ENCODE assay signal across 8 cellular contexts in the genomic region with DNA sequence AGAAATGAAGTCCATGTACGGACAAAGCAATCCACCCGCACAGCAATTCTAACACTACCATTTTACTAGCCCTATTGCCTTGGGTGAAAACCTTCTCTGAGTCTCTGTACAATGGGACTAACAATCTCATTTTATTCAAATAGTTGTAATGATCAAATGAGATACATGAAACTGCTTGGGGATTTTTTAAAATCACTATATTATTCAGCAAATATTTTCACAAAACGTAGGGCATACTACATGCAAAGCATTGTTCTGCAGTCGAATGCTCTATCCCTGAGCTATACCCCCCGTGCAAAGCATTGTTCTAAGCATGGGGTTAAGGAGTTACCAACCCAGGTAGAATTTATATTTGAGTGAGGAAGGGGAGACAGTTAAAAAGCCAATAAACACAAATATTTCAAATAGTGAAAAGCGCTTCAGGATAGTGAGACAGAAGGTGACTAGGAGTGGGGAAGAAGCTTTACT. TPM values are rescaled to one million over a fixed set of nuclear protein-coding genes. Genes with fewer than 3 reads are reported as not detected.
DNase-seq lines count a peak whose midpoint lies in the region; ATAC-seq lines count a peak whose summit lies in the region.

No MANE protein-coding gene starts in this region.

- peak overlapping the region; percentile 79 for H3K56ac ChIP-seq in mesendoderm (ENCODE audit: low read length)

- H3K4me2 ChIP-seq in mesendoderm (ENCODE audit: low read length), result peak overlapping the region; percentile 64

- peaks cover 3% of the 10 kb centered on the region for H3K9me3 ChIP-seq in adipocyte (ENCODE audit: control insufficient read depth, low read length)

- H4K5ac ChIP-seq in mesendoderm (ENCODE audit: low read length), result no peak overlapping the region

- DNase-seq in NCI-H2227 treated with DMSO at 0.1 percent for 48 hours (lab: John Stamatoyannopoulos, UW), result peak; percentile 56
- no peak for DNase-seq in NCI-H2227 (lab: John Stamatoyannopoulos, UW; ENCODE audit: unreplicated experiment)
- no peak for DNase-seq in adipocyte (ENCODE audit: low read depth)
- no peak for DNase-seq in mesendoderm
- no peak for DNase-seq in HK-2 (ENCODE audit: unreplicated experiment)
- no peak for DNase-seq in G401 (ENCODE audit: low spot score)
- DNase-seq in amygdala (lab: John Stamatoyannopoulos, UW), result no peak

- H3K4me3 ChIP-seq in adipocyte (ENCODE audit: low read length), result peak overlapping the region; percentile 99
- H3K4me3 ChIP-seq in mesendoderm (ENCODE audit: low read length), result peak overlapping the region; percentile 22

- H3K36me3 ChIP-seq in adipocyte (ENCODE audit: control insufficient read depth, insufficient read depth, low read length, severe bottlenecking) (no peaks in the 10 kb centered on the region), mesendoderm (ENCODE audit: control insufficient read depth, insufficient read depth, low read length) (no peaks in the 10 kb centered on the region)

- H2BK15ac ChIP-seq in mesendoderm (replicated peaks; ENCODE audit: low read depth), result no peak overlapping the region

- H3K4ac ChIP-seq in mesendoderm (ENCODE audit: low read depth, low read length), result no peak overlapping the region

- H3K27me3 ChIP-seq in adipocyte (replicated peaks; ENCODE audit: control insufficient read depth, insufficient read depth, low read length), result no peaks in the 10 kb centered on the region
- no peaks in the 10 kb centered on the region for H3K27me3 ChIP-seq in mesendoderm (ENCODE audit: insufficient read depth, low read length, poor library complexity)

- H3K9ac ChIP-seq in adipocyte (ENCODE audit: low read length), result peak overlapping the region; percentile 99
- H3K9ac ChIP-seq in mesendoderm (ENCODE audit: low read length), result peak overlapping the region; percentile 66

- WGBS in mesendoderm (ENCODE audit: extremely low coverage, insufficient coverage, low lambda C conversion rate), result no CpG with 5 or more reads among the region's 6 CpGs

- H3K4me1 ChIP-seq in adipocyte (ENCODE audit: control insufficient read depth, insufficient read depth, low read length) (peaks cover 29% of the 10 kb centered on the region), mesendoderm (ENCODE audit: control insufficient read depth, low read depth, low read length) (peaks cover 8% of the 10 kb centered on the region)

- H2BK5ac ChIP-seq in mesendoderm (ENCODE audit: low read length), result no peak overlapping the region

- H3K18ac ChIP-seq in mesendoderm (ENCODE audit: low read length), result no peak overlapping the region

- no peak overlapping the region for H3K23ac ChIP-seq in mesendoderm (ENCODE audit: low read length)

- H2BK120ac ChIP-seq in mesendoderm (ENCODE audit: low read depth, low read length), result no peak overlapping the region

- in situ Hi-C loops in G401 (cut with HindIII; ENCODE audit: low sequenced_read_pairs), result loop anchor here (10.0 kb wide), 1 partner anchor 48 kb away; the partner anchor contains the start of gene ATP5MC2

- H3K79me1 ChIP-seq in mesendoderm (ENCODE audit: low read length), result peaks cover 10% of the 10 kb centered on the region

- H2AK5ac ChIP-seq in mesendoderm (ENCODE audit: low read length), result no peak overlapping the region

- ATAC-seq in HG03066 (IDR thresholded peaks at IDR 0.05; ENCODE audit: low read depth, unreplicated experiment), result peak; percentile 2

- no peak overlapping the region for H3K27ac ChIP-seq in mesendoderm (ENCODE audit: low read depth, low read length)

- H4K8ac ChIP-seq in mesendoderm (ENCODE audit: low read depth, low read length), result no peak overlapping the region

- peaks cover 15% of the 10 kb centered on the region for H3K79me2 ChIP-seq in mesendoderm (ENCODE audit: control insufficient read depth, insufficient read depth, low read length)

RNA-seq across cellular contexts. Expression of gene ATF7, which starts 0.6 kb away (rescaled TPM):
- polyA plus RNA-seq in mesendoderm (2013, experiment 1 of 2), result 12.6 TPM
- polyA plus RNA-seq in mesendoderm (2013, experiment 2 of 2), result 12.0 TPM
- total RNA-seq in G401 (2014; rRNA removed; shearing (Covaris generic)), result 11.6 and 12.4 TPM in 2 replicates

RNA-seq across cellular contexts. Expression of gene ATP5MC2, which starts 49.1 kb away (rescaled TPM):
- polyA plus RNA-seq in mesendoderm (2013, experiment 1 of 2), result 458 TPM
- polyA plus RNA-seq in mesendoderm (2013, experiment 2 of 2), result 455 TPM
- 219 and 225 TPM in 2 replicates for total RNA-seq in G401 (2014; rRNA removed; shearing (Covaris generic))
